Comparison of ENCODE assay signal across 8 cellular contexts in genomic region chr3:112086018-112086854, GRCh38. TPM values are rescaled to one million over a fixed set of nuclear protein-coding genes. Genes with fewer than 3 reads are reported as not detected.
DNase-seq lines count a peak whose midpoint lies in the region; ATAC-seq and TF ChIP-seq lines count a peak whose summit lies in the region.

TSS of gene C3orf52 (plus strand) at chr3:112086389. CDS start at chr3:112086408, 19 bp downstream.

- DNase-seq in DMS 273 (lab: John Stamatoyannopoulos, UW; ENCODE audit: unreplicated experiment), result peak; percentile 95
- DNase-seq in SK-N-DZ (ENCODE audit: low spot score), result peak; percentile 49
- peak in 41 of 42 donors; percentile 17 to 77 (median 47) for DNase-seq in head of caudate nucleus
- peak; percentile 96 for DNase-seq in osteoblast (ENCODE audit: insufficient read length, low spot score, missing footprints)
- peak; percentile 51 to 59 for DNase-seq in tibial nerve (ENCODE audit: low spot score in 2 of 2)

- peaks cover 26% of the 10 kb centered on the region for H3K79me2 ChIP-seq in osteoblast (ENCODE audit: insufficient read depth, low read length)

- H3K36me3 ChIP-seq in HUES6 (ENCODE audit: control insufficient read depth, insufficient read depth, low read length), result no peaks in the 10 kb centered on the region
- no peaks in the 10 kb centered on the region for H3K36me3 ChIP-seq in osteoblast (ENCODE audit: insufficient read depth, low read length)
- H3K36me3 ChIP-seq in tibial nerve, result no peaks in the 10 kb centered on the region

- H3K4me3 Mint-ChIP-seq in activated naive CD8-positive, alpha-beta T cell, result peak within 1 kb of the TSS; percentile 79

- H3K27ac ChIP-seq in HUES6 (ENCODE audit: low read depth, low read length), result peak within 1 kb of the TSS; percentile 36; the same call in 1 of the 2 replicates
- H3K27ac ChIP-seq in osteoblast (ENCODE audit: low read depth, low read length), result peak within 1 kb of the TSS; percentile 58
- peak within 1 kb of the TSS in 2 of 4 donors; percentile 66 to 76 for H3K27ac ChIP-seq in tibial nerve

- intact Hi-C loops in head of caudate nucleus (cut with DNase I), result no loop called here

- H3K4me1 Mint-ChIP-seq in activated naive CD8-positive, alpha-beta T cell (ENCODE audit: low read depth), result peaks cover 14% of the 10 kb centered on the region

- H3K9me3 Mint-ChIP-seq in activated naive CD8-positive, alpha-beta T cell (ENCODE audit: low read depth), result no peaks in the 10 kb centered on the region

- no peak for TF ChIP-seq POLR2A in tibial nerve (IDR thresholded peaks at IDR 0.05)

- 0 to 2% methylated on average over 27 to 38 of the region's 72 CpGs for WGBS in tibial nerve, 2 donors

- peaks cover 15% of the 10 kb centered on the region for H3K27me3 ChIP-seq in HUES6 (ENCODE audit: control insufficient read depth, insufficient read depth, low read length)
- peaks cover 8% of the 10 kb centered on the region for H3K27me3 ChIP-seq in osteoblast (ENCODE audit: insufficient read depth, low read length)
- no peaks in the 10 kb centered on the region for H3K27me3 ChIP-seq in tibial nerve

- TF ChIP-seq CTCF in osteoblast (IDR thresholded peaks at IDR 0.05; ENCODE audit: extremely low read depth, low read depth, low read length) (no peak), tibial nerve (IDR thresholded peaks at IDR 0.05) (peak in 1 of 5 experiments; percentile 29)

- H3K9me3 ChIP-seq in HUES6 (ENCODE audit: control insufficient read depth, insufficient read depth, low read depth, low read length) (no peaks in the 10 kb centered on the region), osteoblast (ENCODE audit: low read depth, low read length) (no peaks in the 10 kb centered on the region), tibial nerve (no peaks in the 10 kb centered on the region)

- H4K20me1 ChIP-seq in osteoblast (ENCODE audit: insufficient read depth, low read length), result no peaks in the 10 kb centered on the region

- peak within 1 kb of the TSS; percentile 91 for H2AFZ ChIP-seq in osteoblast (ENCODE audit: low read length)

- ATAC-seq in GM21528 (IDR thresholded peaks at IDR 0.05; ENCODE audit: low FRiP score, unreplicated experiment), result peak; percentile 86

- peaks cover 31% of the 10 kb centered on the region for H3K4me1 ChIP-seq in HUES6 (ENCODE audit: control insufficient read depth, insufficient read depth, low read length)
- peaks cover 20% of the 10 kb centered on the region for H3K4me1 ChIP-seq in osteoblast (ENCODE audit: insufficient read depth, low read length)
- peaks cover 0 to 14% (median 0%) of the 10 kb centered on the region in 4 donors for H3K4me1 ChIP-seq in tibial nerve

- peak in 1 of 2 donors; percentile 33 for TF ChIP-seq EP300 in tibial nerve (IDR thresholded peaks at IDR 0.05)

- peaks cover 5% of the 10 kb centered on the region for H3K36me3 Mint-ChIP-seq in activated naive CD8-positive, alpha-beta T cell

- H3K27ac Mint-ChIP-seq in activated naive CD8-positive, alpha-beta T cell, result peak within 1 kb of the TSS; percentile 59

- peaks cover 9% of the 10 kb centered on the region for H3K27me3 Mint-ChIP-seq in activated naive CD8-positive, alpha-beta T cell

- peak within 1 kb of the TSS; percentile 85 for H3K9ac ChIP-seq in HUES6 (ENCODE audit: low read length)

- H3K4me3 ChIP-seq in HUES6 (ENCODE audit: low read depth, low read length) (peak within 1 kb of the TSS; percentile 86), osteoblast (ENCODE audit: insufficient read depth, low read length) (peak within 1 kb of the TSS; percentile 76), tibial nerve (peak within 1 kb of the TSS; percentile 43 to 67 (median 56))

- peak within 1 kb of the TSS; percentile 87 for H3K4me2 ChIP-seq in osteoblast (ENCODE audit: insufficient read depth, low read length)

RNA-seq across cellular contexts. Expression of gene C3orf52, which starts in this region (rescaled TPM):
- polyA plus RNA-seq in SK-N-DZ (2014; cell fraction: cytosol; rRNA removed), result 1.2 and 2.1 TPM in 2 replicates
- 1.6 and 2.4 TPM in 2 replicates for polyA plus RNA-seq in SK-N-DZ (2014; cell fraction: nucleus; rRNA removed)
- 3.5 and 4.0 TPM in 2 replicates for total RNA-seq in osteoblast
- total RNA-seq in tibial nerve, result 1 to 10 TPM in 3 of 4 donors, under 1 TPM in 1; 0.98 to 8.5 (median 5.6) TPM
